In the genomic region with DNA sequence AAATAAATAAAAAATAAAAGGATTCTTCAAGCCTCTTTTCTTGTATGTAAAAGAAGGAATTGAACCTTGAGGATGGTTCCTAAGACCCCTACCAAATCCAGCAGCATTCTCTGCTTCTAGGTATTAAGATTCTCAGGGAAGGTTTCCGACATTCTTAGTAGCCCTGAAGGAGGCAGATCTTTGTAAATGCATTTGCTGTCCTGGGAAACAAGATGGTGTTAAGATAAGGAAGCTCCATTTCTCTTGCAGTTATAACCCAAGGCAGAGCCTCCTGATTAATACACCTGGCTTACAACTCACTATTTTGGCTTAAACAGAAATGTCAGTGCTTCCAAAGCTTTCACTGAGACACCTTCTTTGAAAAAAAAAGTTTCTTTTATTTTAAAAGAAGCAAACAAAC, we compare ENCODE assay signal across 9 cellular contexts.
"Had no signal": no experiment of that assay in that cellular context is flagged by ENCODE, and none has a peak within 500 bp of the region (broad histone marks: within the 10 kb centered on the region; RNA-seq: fewer than 3 reads in every experiment).

No MANE protein-coding gene starts in this region.

- ATAC-seq: GM23338, HCT116 had no signal

- H3K36me3 ChIP-seq: HAP-1 had no signal

- H3K27ac ChIP-seq: GM23248 had no signal

- DNase-seq: GM23248, GOT3, H7, H9, HCEC 1CT, HFFc6 had no signal

- H3K4me3 ChIP-seq: GM23248, GM23338, HAP-1 had no signal

- H3K4me1 ChIP-seq: HAP-1 had no signal

- H3K9ac ChIP-seq: GM23248 had no signal

- H3K4me2 ChIP-seq: GM23338 had no signal
